16 cellular contexts compared by ENCODE assay signal in genomic region chr11:134642206-134642605, GRCh38.
"Had no signal": no experiment of that assay in that cellular context is flagged by ENCODE, and none has a peak within 500 bp of the region (broad histone marks: within the 10 kb centered on the region; RNA-seq: fewer than 3 reads in every experiment).

No MANE protein-coding gene starts in this region.

- H3K36me3 ChIP-seq: cardiac muscle cell, ovary, spleen, stomach, thyroid gland had no signal

- H3K27ac ChIP-seq: cardiac muscle cell, foreskin keratinocyte, ovary, spleen, stomach, thyroid gland had no signal

- ATAC-seq: left cardiac atrium, natural killer cell, right cardiac atrium had no signal

- H3K4me3 ChIP-seq: cardiac muscle cell, ovary, spleen, stomach, thyroid gland had no signal

- H3K27me3 ChIP-seq: cardiac muscle cell, foreskin keratinocyte, ovary, thyroid gland had no signal

- H3K9me3 ChIP-seq: ovary, spleen, stomach, thyroid gland had no signal

- DNase-seq: erythroblast; foreskin keratinocyte; immature natural killer cell; kidney; left cardiac atrium; natural killer cell; ovary; spleen; stimulated activated CD4-positive, alpha-beta T cell treated with anti-CD3 and anti-CD28 coated beads, Interleukin-15, amount 100 ng/mL, for 24 hours; stimulated activated CD4-positive, alpha-beta T cell treated with anti-CD3 and anti-CD28 coated beads, Interleukin-1b, Interleukin-23, amount 100 ng/mL, for 48 hours; stimulated activated naive CD4-positive, alpha-beta T cell; stomach; thyroid gland had no signal

- H3K4me1 ChIP-seq: foreskin keratinocyte, spleen had no signal

- FAIRE-seq: endothelial cell of umbilical vein, kidney had no signal
